ENCODE assay signal across 22 cellular contexts in the genomic region with DNA sequence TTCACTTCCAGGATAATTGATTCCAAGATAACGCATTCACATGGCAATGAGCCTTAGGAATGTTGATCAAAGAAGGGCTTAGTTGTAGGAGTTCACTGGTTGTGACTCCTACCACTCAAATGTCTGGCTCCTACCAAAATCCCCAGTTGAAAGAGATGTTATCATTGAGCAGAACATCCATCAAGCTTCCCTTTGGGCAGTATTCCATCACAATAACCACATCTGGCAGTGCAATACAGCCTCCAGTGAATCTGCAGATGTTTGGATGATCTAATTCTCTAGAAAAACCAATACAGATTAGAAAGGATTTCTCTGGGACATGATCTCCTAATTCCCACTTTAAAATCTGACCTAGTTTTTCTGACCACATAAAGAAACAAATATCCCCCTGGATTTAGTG.
"Had no signal": no experiment of that assay in that cellular context is flagged by ENCODE, and none has a peak within 500 bp of the region (broad histone marks: within the 10 kb centered on the region; RNA-seq: fewer than 3 reads in every experiment).

No MANE protein-coding gene starts in this region.

- H3K27ac Mint-ChIP-seq: dendritic cell treated with granulocyte-macrophage colony-stimulating factor and Interleukin-4, amounts not matched to agents 40 ng/mL and 50 ng/mL, for 4 days; effector memory CD8-positive, alpha-beta T cell; endodermal cell; mesothelial cell of epicardium; naive B cell had no signal

- H3K4me1 Mint-ChIP-seq: endodermal cell, mesothelial cell of epicardium, naive B cell had no signal

- H3K36me3 Mint-ChIP-seq: mesothelial cell of epicardium, naive B cell had no signal

- ATAC-seq: effector memory CD8-positive, alpha-beta T cell; heart right ventricle; left cardiac atrium; left lung; left ventricle myocardium superior; lower lobe of right lung; mucosa of descending colon had no signal

- DNase-seq: colonic mucosa; cortex of kidney; effector CD8-positive, alpha-beta T cell; effector memory CD8-positive, alpha-beta T cell; endodermal cell; foreskin fibroblast; foreskin melanocyte; gastrocnemius medialis; glutamatergic neuron; head of caudate nucleus; heart right ventricle; hippocampal formation; left cardiac atrium; left lung; left ventricle myocardium superior; lower lobe of right lung; mesenchymal stem cell; mucosa of descending colon; naive B cell had no signal

- H3K9me3 Mint-ChIP-seq: dendritic cell treated with granulocyte-macrophage colony-stimulating factor and Interleukin-4, amounts not matched to agents 40 ng/mL and 50 ng/mL, for 4 days; effector memory CD8-positive, alpha-beta T cell; endodermal cell; mesothelial cell of epicardium; naive B cell had no signal

- H3K4me3 Mint-ChIP-seq: dendritic cell treated with granulocyte-macrophage colony-stimulating factor and Interleukin-4, amounts not matched to agents 40 ng/mL and 50 ng/mL, for 4 days; effector memory CD8-positive, alpha-beta T cell; endodermal cell; mesothelial cell of epicardium had no signal

- H3K4me3 ChIP-seq: colonic mucosa, esophagus muscularis mucosa, gastrocnemius medialis, heart right ventricle, left lung, lower lobe of right lung, mucosa of descending colon had no signal
